9 cellular contexts compared by ENCODE assay signal in genomic region chr1:74673351-74674111, GRCh38. TPM values are rescaled to one million over a fixed set of nuclear protein-coding genes. Genes with fewer than 3 reads are reported as not detected.
A peak's percentile ranks its signal among the peaks of the same experiment; 100 is the strongest.
DNase-seq lines count a peak whose midpoint lies in the region; ATAC-seq lines count a peak whose summit lies in the region.
"Had no signal": no experiment of that assay in that cellular context is flagged by ENCODE, and none has a peak within 500 bp of the region (broad histone marks: within the 10 kb centered on the region; RNA-seq: fewer than 3 reads in every experiment).

Gene ERICH3 (minus strand): TSS chr1:74673792. CDS start chr1:74673519, 273 bp downstream.

- peaks cover 39% of the 10 kb centered on the region for H3K27me3 Mint-ChIP-seq in activated CD4-positive, alpha-beta T cell treated with anti-CD3 and anti-CD28 coated beads for 36 hours

- peak; percentile 30 for ATAC-seq in activated CD4-positive, alpha-beta T cell treated with anti-CD3 and anti-CD28 coated beads for 36 hours
- ATAC-seq in HG03442 (IDR thresholded peaks at IDR 0.05; ENCODE audit: unreplicated experiment), result peak; percentile 58
- ATAC-seq in GM18520 (IDR thresholded peaks at IDR 0.05; ENCODE audit: unreplicated experiment), result no peak

- no peak within 1 kb of the TSS for H3K4me3 Mint-ChIP-seq in activated CD4-positive, alpha-beta T cell treated with anti-CD3 and anti-CD28 coated beads for 36 hours

- H3K27me3 ChIP-seq in muscle layer of colon (ENCODE audit: control insufficient read depth in 1 of 2, insufficient read depth in 2 of 2, low read length in 2 of 2), result peaks cover 7 to 11% of the 10 kb centered on the region in 2 donors

- no peaks in the 10 kb centered on the region for H3K4me1 ChIP-seq in muscle layer of colon (ENCODE audit: insufficient read depth, low read length)

- H3K36me3 Mint-ChIP-seq in activated CD4-positive, alpha-beta T cell treated with anti-CD3 and anti-CD28 coated beads for 36 hours (ENCODE audit: low read depth), result no peaks in the 10 kb centered on the region

- POLR2A ChIA-PET in activated CD4-positive, alpha-beta T cell treated with anti-CD3 and anti-CD28 coated beads for 36 hours (lab: Charles Lee), result no interaction called here

- H3K4me1 Mint-ChIP-seq in activated CD4-positive, alpha-beta T cell treated with anti-CD3 and anti-CD28 coated beads for 36 hours, result peaks cover 4% of the 10 kb centered on the region

- peak; percentile 5 for DNase-seq in activated CD4-positive, alpha-beta T cell treated with anti-CD3 and anti-CD28 coated beads for 36 hours
- DNase-seq in activated CD4-positive, alpha-beta T cell treated with anti-CD3 and anti-CD28 coated beads for 4 hours, result no peak
- peak in 35 of 61 donors; percentile 10 to 72 (median 47) for DNase-seq in caudate nucleus (lab: John Stamatoyannopoulos, UW)
- no peak for DNase-seq in ACHN
- DNase-seq in activated gamma-delta T cell (lab: John Stamatoyannopoulos, UW), result no peak

- H3K9me3 ChIP-seq in muscle layer of colon (ENCODE audit: low read length), result no peaks in the 10 kb centered on the region

- intact Hi-C loops in activated CD4-positive, alpha-beta T cell treated with anti-CD3 and anti-CD28 coated beads for 36 hours (cut with DNase I, micrococcal nuclease), result no loop called here

- no peak within 1 kb of the TSS for H3K9ac ChIP-seq in muscle layer of colon (ENCODE audit: low read length)

- peaks cover 5% of the 10 kb centered on the region for H3K9me3 Mint-ChIP-seq in activated CD4-positive, alpha-beta T cell treated with anti-CD3 and anti-CD28 coated beads for 36 hours (ENCODE audit: low read depth)

- H3K27ac ChIP-seq in caudate nucleus (ENCODE audit: low read depth, low read length), result peak within 1 kb of the TSS; percentile 74
- no peak within 1 kb of the TSS for H3K27ac ChIP-seq in muscle layer of colon (ENCODE audit: low read depth, low read length)
- H3K27ac ChIP-seq: SK-N-MC had no signal

- no peaks in the 10 kb centered on the region for H3K36me3 ChIP-seq in muscle layer of colon (ENCODE audit: insufficient read depth, low read length)

- in situ Hi-C loops in ACHN (cut with HindIII; ENCODE audit: low pct_ligation_motif_present, low pct_unique_long_range_greater_than_20kb, low sequenced_read_pairs), result no loop called here

- peak within 1 kb of the TSS; percentile 24 to 47 for H3K4me3 ChIP-seq in muscle layer of colon (ENCODE audit: low read depth in 1 of 2, low read length in 2 of 2)
- H3K4me3 ChIP-seq: SK-N-MC had no signal

- no peak within 1 kb of the TSS for H3K27ac Mint-ChIP-seq in activated CD4-positive, alpha-beta T cell treated with anti-CD3 and anti-CD28 coated beads for 36 hours

- CTCF ChIA-PET in activated CD4-positive, alpha-beta T cell treated with anti-CD3 and anti-CD28 coated beads for 36 hours (lab: Charles Lee), result interaction anchor here (0.9 kb wide), 1 partner anchor 9 kb away, joined by 3 read pairs; no protein-coding TSS in a partner anchor

RNA-seq across cellular contexts. Expression of gene ERICH3, which starts in this region (rescaled TPM):
- not detected for total RNA-seq in activated CD4-positive, alpha-beta T cell treated with anti-CD3 and anti-CD28 coated beads for 36 hours

Comparison
In these comparisons a context has a peak if more than half of its experiments do, and no peak if none do; other contexts are left out.
1. Peak in DNase-seq and ATAC-seq in activated CD4-positive, alpha-beta T cell treated with anti-CD3 and anti-CD28 coated beads for 36 hours; RNA of the gene not detected or under 1 TPM.
2. DNase-seq: peak in caudate nucleus (35 of 61); none in activated CD4-positive, alpha-beta T cell treated with anti-CD3 and anti-CD28 coated beads for 4 hours (0 of 2), ACHN (single experiment) and activated gamma-delta T cell (single experiment).